ENCODE assay signal across 8 cellular contexts in genomic region chrX:120604359-120604782, GRCh38. TPM values are rescaled to one million over a fixed set of nuclear protein-coding genes. Genes with fewer than 3 reads are reported as not detected.
DNase-seq lines count a peak whose midpoint lies in the region; ATAC-seq and TF ChIP-seq lines count a peak whose summit lies in the region.

No MANE protein-coding gene starts in this region.

- no peak for DNase-seq in activated CD4-positive, CD25-positive, alpha-beta regulatory T cell (lab: John Stamatoyannopoulos, UW)
- DNase-seq in NCI-H2171 (lab: John Stamatoyannopoulos, UW): peak; percentile 24
- DNase-seq in activated CD4-positive, alpha-beta T cell treated with anti-CD3 and anti-CD28 coated beads, Interleukin-2, amount 50 U/mL, for 48 hours: peak; percentile 6 to 22
- DNase-seq in esophagus muscularis mucosa (ENCODE audit: extremely low spot score): no peak
- peak; percentile 40 for DNase-seq in myocyte (ENCODE audit: low read depth)
- DNase-seq in upper lobe of left lung: peak in 1 of 2 donors; percentile 36

- ATAC-seq in activated CD4-positive, CD25-positive, alpha-beta regulatory T cell treated with anti-CD3 and anti-CD28 coated beads, Interleukin-2, amount 50 U/mL, for 24 hours: peak; percentile 66 to 70
- ATAC-seq in HG02798 (IDR thresholded peaks at IDR 0.05; ENCODE audit: poor library complexity, unreplicated experiment) (peak; percentile 68), upper lobe of left lung (ENCODE audit: low FRiP score in 2 of 2) (peak; percentile 82 to 88)

- H3K27ac ChIP-seq in esophagus muscularis mucosa (replicated peaks in 1 of 4): peak overlapping the region; percentile 80 to 89 (median 86)
- peak overlapping the region; percentile 83 to 93 (median 89) for H3K27ac ChIP-seq in upper lobe of left lung

- H3K27me3 ChIP-seq in esophagus muscularis mucosa (no peaks in the 10 kb centered on the region), upper lobe of left lung (no peaks in the 10 kb centered on the region)

- TF ChIP-seq EP300 in esophagus muscularis mucosa (IDR thresholded peaks at IDR 0.05) (no peak), upper lobe of left lung (IDR thresholded peaks at IDR 0.05) (no peak)

- no peak for TF ChIP-seq CTCF in esophagus muscularis mucosa (IDR thresholded peaks at IDR 0.05)
- TF ChIP-seq CTCF in upper lobe of left lung (IDR thresholded peaks at IDR 0.05): no peak

- peaks cover 0 to 16% (median 4%) of the 10 kb centered on the region in 4 donors for H3K36me3 ChIP-seq in esophagus muscularis mucosa
- H3K36me3 ChIP-seq in upper lobe of left lung: peaks cover 0 to 7% (median 2%) of the 10 kb centered on the region in 4 donors

- intact Hi-C loops in esophagus muscularis mucosa (cut with DNase I): no loop called here

- H3K9me3 ChIP-seq in esophagus muscularis mucosa (no peaks in the 10 kb centered on the region), upper lobe of left lung (no peaks in the 10 kb centered on the region)

- TF ChIP-seq POLR2A in esophagus muscularis mucosa (IDR thresholded peaks at IDR 0.05; ENCODE audit: low read depth): no peak
- peak in 1 of 4 donors; percentile 34 for TF ChIP-seq POLR2A in upper lobe of left lung (IDR thresholded peaks at IDR 0.05)

- peaks cover 0 to 11% (median 7%) of the 10 kb centered on the region in 4 donors for H3K4me1 ChIP-seq in esophagus muscularis mucosa
- peaks cover 0 to 9% (median 3%) of the 10 kb centered on the region in 4 donors for H3K4me1 ChIP-seq in upper lobe of left lung

- H3K4me3 ChIP-seq in esophagus muscularis mucosa (peak overlapping the region; percentile 60 to 67 (median 62)), upper lobe of left lung (peak overlapping the region; percentile 44 to 65 (median 58))

- 30% methylated on average over 5 of the region's 5 CpGs for WGBS in esophagus muscularis mucosa
- 0 to 28% methylated on average over 3 to 5 of the region's 5 CpGs for WGBS in upper lobe of left lung, 2 donors

RNA-seq across cellular contexts. Expression of gene MCTS1, which starts 0.5 kb away (rescaled TPM):
- total RNA-seq in esophagus muscularis mucosa (10 to 100 TPM; 11.6 to 17.5 (median 15.0) TPM), myocyte (37.3 and 43.5 TPM in 2 replicates), upper lobe of left lung (10 to 100 TPM in 5 of 6 donors, 1 to 10 TPM in 1; 4.8 to 28.3 (median 22.1) TPM)
- polyA plus RNA-seq in myocyte (2012): 36.7 TPM

RNA-seq across cellular contexts. Expression of gene C1GALT1C1, which starts 25.5 kb away (rescaled TPM):
- 10 to 100 TPM; 18.6 to 21.4 (median 20.4) TPM for total RNA-seq in esophagus muscularis mucosa
- 18.0 and 20.1 TPM in 2 replicates for total RNA-seq in myocyte
- 11.6 TPM for polyA plus RNA-seq in myocyte (2012)
- total RNA-seq in upper lobe of left lung: 10 to 100 TPM in 5 of 6 donors, 1 to 10 TPM in 1; 4.2 to 39.1 (median 18.0) TPM

RNA-seq across cellular contexts. Expression of gene CUL4B, which starts 43.6 kb away (rescaled TPM):
- total RNA-seq in esophagus muscularis mucosa (10 to 100 TPM; 31.5 to 45.7 (median 39.6) TPM), myocyte (24.4 and 26.1 TPM in 2 replicates), upper lobe of left lung (10 to 100 TPM; 17.9 to 58.7 (median 31.1) TPM)
- polyA plus RNA-seq in myocyte (2012): 14.4 TPM

Comparison
In these comparisons a context has a peak if more than half of its experiments do, and no peak if none do; other contexts are left out.
1. DNase-seq: peak in NCI-H2171 (single experiment), activated CD4-positive, alpha-beta T cell treated with anti-CD3 and anti-CD28 coated beads, Interleukin-2, amount 50 U/mL, for 48 hours (2 of 2) and myocyte (single experiment); none in activated CD4-positive, CD25-positive, alpha-beta regulatory T cell (0 of 4) and esophagus muscularis mucosa (single experiment).
2. Peak in every context shown above with its lines, with median percentiles within 50 percentile points of each other: ATAC-seq.